ENCODE assay signal across 8 cellular contexts in genomic region chr12:53051058-53051880, GRCh38. TPM values are rescaled to one million over a fixed set of nuclear protein-coding genes. Genes with fewer than 3 reads are reported as not detected.
DNase-seq lines count a peak whose midpoint lies in the region; ATAC-seq and TF ChIP-seq lines count a peak whose summit lies in the region.

No MANE protein-coding gene starts in this region.

- H4K8ac ChIP-seq in mesenchymal stem cell (ENCODE audit: low read length) = peak overlapping the region; percentile 75

- H3K4me1 ChIP-seq in mesenchymal stem cell (ENCODE audit: control insufficient read depth, insufficient read depth, low read depth, low read length) = peaks cover 67% of the 10 kb centered on the region
- H3K4me1 ChIP-seq in upper lobe of left lung = peaks cover 48 to 77% (median 68%) of the 10 kb centered on the region in 4 donors

- no peak overlapping the region for H2BK15ac ChIP-seq in mesenchymal stem cell (ENCODE audit: low read depth, poor library complexity, severe bottlenecking)

- no peak overlapping the region for H3K4me3 Mint-ChIP-seq in activated T-cell treated with anti-CD3 and anti-CD28 coated beads, Interleukin-2, amount 50 U/mL, for 24 hours

- no peak for DNase-seq in activated T-cell treated with anti-CD3 and anti-CD28 coated beads, Interleukin-2, amount 50 U/mL, for 24 hours
- DNase-seq in activated T-cell treated with anti-CD3 and anti-CD28 coated beads, Interleukin-2, amount 50 U/mL, for 1 hour = no peak
- DNase-seq in mesenchymal stem cell (peak; percentile 96), upper lobe of left lung (peak in 1 of 2 donors; percentile 86)

- H2AFZ ChIP-seq in mesenchymal stem cell (ENCODE audit: low read depth, low read length) = no peak overlapping the region

- H3K36me3 ChIP-seq in mesenchymal stem cell (ENCODE audit: control insufficient read depth in 1 of 2, insufficient read depth in 2 of 2, low read depth in 1 of 2, low read length in 2 of 2) (peaks cover 15 to 32% of the 10 kb centered on the region in 2 experiments), upper lobe of left lung (peaks cover 3 to 25% (median 10%) of the 10 kb centered on the region in 4 donors)

- peak in 2 of 4 donors; percentile 38 to 42 for TF ChIP-seq EP300 in upper lobe of left lung (IDR thresholded peaks at IDR 0.05)

- peak overlapping the region; percentile 93 for H4K91ac ChIP-seq in mesenchymal stem cell (ENCODE audit: low read length)

- H3K4me2 ChIP-seq in mesenchymal stem cell (ENCODE audit: low read length, poor library complexity, severe bottlenecking) = peak overlapping the region; percentile 80

- peak overlapping the region; percentile 99 for H3K27ac ChIP-seq in cingulate gyrus (ENCODE audit: low read depth, low read length)
- H3K27ac ChIP-seq in mesenchymal stem cell (ENCODE audit: low read length, poor library complexity, severe bottlenecking) = peak overlapping the region; percentile 94
- peak overlapping the region; percentile 97 to 99 (median 98) for H3K27ac ChIP-seq in upper lobe of left lung

- no peaks in the 10 kb centered on the region for H3K9me3 Mint-ChIP-seq in activated T-cell treated with anti-CD3 and anti-CD28 coated beads, Interleukin-2, amount 50 U/mL, for 24 hours

- H2BK120ac ChIP-seq in mesenchymal stem cell (ENCODE audit: low read depth, low read length) = peak overlapping the region; percentile 92

- peak in 2 of 4 donors; percentile 15 to 61 for TF ChIP-seq POLR2A in upper lobe of left lung (IDR thresholded peaks at IDR 0.05)

- peak overlapping the region; percentile 78 to 98 for H3K4ac ChIP-seq in mesenchymal stem cell (ENCODE audit: low read depth in 1 of 2, low read length in 2 of 2)

- peak in 5 of 6 experiments; percentile 18 to 68 (median 51) for TF ChIP-seq CTCF in upper lobe of left lung (IDR thresholded peaks at IDR 0.05)

- peaks cover 33% of the 10 kb centered on the region for H3K4me1 Mint-ChIP-seq in activated T-cell treated with anti-CD3 and anti-CD28 coated beads, Interleukin-2, amount 50 U/mL, for 24 hours (ENCODE audit: low read depth)

- H3K27me3 ChIP-seq in mesenchymal stem cell (ENCODE audit: control insufficient read depth in 1 of 2, insufficient read depth in 1 of 2, low read length in 2 of 2) = no peaks in the 10 kb centered on the region
- no peaks in the 10 kb centered on the region for H3K27me3 ChIP-seq in upper lobe of left lung

- H3K9ac ChIP-seq in mesenchymal stem cell (ENCODE audit: low read length) = peak overlapping the region; percentile 95

- peak overlapping the region; percentile 75 to 100 for H3K18ac ChIP-seq in mesenchymal stem cell (ENCODE audit: low read depth in 1 of 2, low read length in 2 of 2)

- H3K14ac ChIP-seq in mesenchymal stem cell (ENCODE audit: low read length in 2 of 2) = peak overlapping the region in 1 of 2 experiments; percentile 97

- H3K79me1 ChIP-seq in mesenchymal stem cell (replicated peaks; ENCODE audit: low read length, poor library complexity, severe bottlenecking) = peaks cover 10% of the 10 kb centered on the region

- 13% methylated on average over 11 of the region's 11 CpGs for WGBS in mesenchymal stem cell
- 27 to 41% methylated on average over 5 to 11 of the region's 11 CpGs for WGBS in upper lobe of left lung, 2 donors

- H3K27ac Mint-ChIP-seq in activated T-cell treated with anti-CD3 and anti-CD28 coated beads, Interleukin-2, amount 50 U/mL, for 24 hours = peak overlapping the region; percentile 60

- peak overlapping the region; percentile 95 for H2AK5ac ChIP-seq in mesenchymal stem cell (ENCODE audit: low read length, severe bottlenecking)

- peak overlapping the region; percentile 39 for H2BK5ac ChIP-seq in mesenchymal stem cell (ENCODE audit: low read depth, low read length, poor library complexity, severe bottlenecking)

- peaks cover 3% of the 10 kb centered on the region for H3K36me3 Mint-ChIP-seq in activated T-cell treated with anti-CD3 and anti-CD28 coated beads, Interleukin-2, amount 50 U/mL, for 24 hours (ENCODE audit: low read depth)

- H3K23ac ChIP-seq in mesenchymal stem cell (ENCODE audit: low read length in 2 of 2) = peak overlapping the region in 1 of 2 experiments; percentile 75

- ATAC-seq in upper lobe of left lung (ENCODE audit: low FRiP score in 2 of 2) (peak; percentile 0 to 1), esophagus mucosa (no peak), HG02678 (IDR thresholded peaks at IDR 0.05; ENCODE audit: unreplicated experiment) (no peak), HG02588 (IDR thresholded peaks at IDR 0.05; ENCODE audit: unreplicated experiment) (no peak)

- H3K27me3 Mint-ChIP-seq in activated T-cell treated with anti-CD3 and anti-CD28 coated beads, Interleukin-2, amount 50 U/mL, for 24 hours = no peaks in the 10 kb centered on the region

- H3K9me3 ChIP-seq in mesenchymal stem cell (ENCODE audit: control insufficient read depth, low read length) (no peaks in the 10 kb centered on the region), upper lobe of left lung (no peaks in the 10 kb centered on the region)

- H2BK12ac ChIP-seq in mesenchymal stem cell (ENCODE audit: low read length in 2 of 2) = peak overlapping the region; percentile 77 to 88

- peak overlapping the region in 1 of 2 experiments; percentile 89 for H3K4me3 ChIP-seq in mesenchymal stem cell (ENCODE audit: insufficient read depth in 1 of 2, low read depth in 1 of 2, low read length in 2 of 2)
- peak overlapping the region; percentile 66 to 90 (median 71) for H3K4me3 ChIP-seq in upper lobe of left lung

RNA-seq across cellular contexts. Expression of gene TNS2, which starts 1.4 kb away (rescaled TPM):
- 95.2 TPM for polyA plus RNA-seq in mesenchymal stem cell (2013, experiment 1 of 2)
- polyA plus RNA-seq in mesenchymal stem cell (2013, experiment 2 of 2) = 91.2 TPM
- total RNA-seq in upper lobe of left lung (100 to 1,000 TPM in 5 of 6 donors, 10 to 100 TPM in 1; 99.1 to 703 (median 197) TPM), esophagus mucosa (10.6 TPM)

RNA-seq across cellular contexts. Expression of gene SPRYD3, which starts 27.9 kb away (rescaled TPM):
- polyA plus RNA-seq in mesenchymal stem cell (2013, experiment 1 of 2) = 15.3 TPM
- polyA plus RNA-seq in mesenchymal stem cell (2013, experiment 2 of 2) = 14.7 TPM
- total RNA-seq in upper lobe of left lung (10 to 100 TPM; 34.8 to 53.3 (median 46.7) TPM), esophagus mucosa (29.3 TPM)

RNA-seq across cellular contexts. Expression of gene EIF4B, which starts 45.0 kb away (rescaled TPM):
- 387 TPM for polyA plus RNA-seq in mesenchymal stem cell (2013, experiment 1 of 2)
- polyA plus RNA-seq in mesenchymal stem cell (2013, experiment 2 of 2) = 364 TPM
- total RNA-seq in upper lobe of left lung = 100 to 1,000 TPM; 222 to 451 (median 363) TPM
- total RNA-seq in esophagus mucosa = 344 TPM

RNA-seq across cellular contexts. Expression of gene IGFBP6, which starts 46.2 kb away (rescaled TPM):
- polyA plus RNA-seq in mesenchymal stem cell (2013, experiment 1 of 2) = 54.0 TPM
- polyA plus RNA-seq in mesenchymal stem cell (2013, experiment 2 of 2) = 54.6 TPM
- total RNA-seq in upper lobe of left lung (100 to 1,000 TPM in 1 of 6 donors, 10 to 100 TPM in 5; 12.6 to 112 (median 48.9) TPM), esophagus mucosa (50.5 TPM)

RNA-seq across cellular contexts. Expression of gene SOAT2, which starts 52.0 kb away (rescaled TPM):
- polyA plus RNA-seq in mesenchymal stem cell (2013, experiment 1 of 2) = 0.03 TPM
- polyA plus RNA-seq in mesenchymal stem cell (2013, experiment 2 of 2) = not detected
- total RNA-seq in upper lobe of left lung (1 to 10 TPM in 1 of 6 donors, under 1 TPM in 2, not detected in 3; 0.11 to 3.1 (median 0.13) TPM), esophagus mucosa (not detected)

Comparison
In these comparisons a context has a peak if more than half of its experiments do, and no peak if none do; other contexts are left out.
1. ATAC-seq: peak in upper lobe of left lung (2 of 2); none in esophagus mucosa (single experiment), HG02678 (single experiment) and HG02588 (single experiment).
2. Peak in every context shown above with its lines, with median percentiles within 50 percentile points of each other: H3K27ac ChIP-seq.